18 cellular contexts compared by ENCODE assay signal in genomic region chr5:130227699-130228098, GRCh38.
DNase-seq lines count a peak whose midpoint lies in the region; ATAC-seq and TF ChIP-seq lines count a peak whose summit lies in the region.
"Had no signal": no experiment of that assay in that cellular context is flagged by ENCODE, and none has a peak within 500 bp of the region (broad histone marks: within the 10 kb centered on the region; RNA-seq: fewer than 3 reads in every experiment).

No MANE protein-coding gene starts in this region.

- CTCF ChIA-PET in Calu3 (lab: Charles Lee) = no interaction called here

- peak overlapping the region; percentile 15; the same call in 1 of the 2 replicates for H3K4me2 ChIP-seq in GM23338

- H3K4me1 ChIP-seq in GM23338 (ENCODE audit: insufficient read depth) (no peaks in the 10 kb centered on the region), heart left ventricle (no peaks in the 10 kb centered on the region)
- H3K4me1 ChIP-seq: Caco-2, Peyer's patch, SJSA1 had no signal

- peaks cover 3% of the 10 kb centered on the region for H3K27me3 Mint-ChIP-seq in GM23338 (ENCODE audit: insufficient read depth, low read depth, poor library complexity)
- H3K27me3 Mint-ChIP-seq in Calu3 (ENCODE audit: unreplicated experiment) = no peaks in the 10 kb centered on the region
- H3K27me3 Mint-ChIP-seq: CD4-positive, alpha-beta T cell; IgD-negative memory B cell had no signal

- no peaks in the 10 kb centered on the region for H3K79me2 ChIP-seq in GM23338 (replicated peaks; ENCODE audit: insufficient read depth)

- H3K27ac ChIP-seq in GM23338 (ENCODE audit: low read depth) (peak overlapping the region; percentile 74), heart left ventricle (no peak overlapping the region)
- H3K27ac ChIP-seq: Peyer's patch, SJSA1 had no signal

- ATAC-seq in GM23338 = no peak
- ATAC-seq in heart left ventricle = no peak
- no peak for ATAC-seq in GM18870 (IDR thresholded peaks at IDR 0.05; ENCODE audit: unreplicated experiment)

- no peaks in the 10 kb centered on the region for H3K9me2 ChIP-seq in GM23338 (ENCODE audit: insufficient read depth)

- H2AFZ ChIP-seq in GM23338 = peak overlapping the region; percentile 43; the same call in 1 of the 2 replicates

- H3K4me1 Mint-ChIP-seq in GM23338 (peaks cover 6% of the 10 kb centered on the region; the same call in 2 of the 3 replicates), Calu3 (ENCODE audit: low read depth, unreplicated experiment) (no peaks in the 10 kb centered on the region)
- H3K4me1 Mint-ChIP-seq: IgD-negative memory B cell had no signal

- TF ChIP-seq CTCF in GM23338 (conservative IDR thresholded peaks at IDR 0.05; ENCODE audit: low read depth in 2 of 2) (no peak), Calu3 (IDR thresholded peaks at IDR 0.05; ENCODE audit: unreplicated experiment) (no peak), heart left ventricle (IDR thresholded peaks at IDR 0.05) (no peak)

- DNase-seq in GM23338 (ENCODE audit: low spot score) (peak; percentile 11), MV-4-11 (lab: John Stamatoyannopoulos, UW) (peak; percentile 62), OCI-M1 (lab: John Stamatoyannopoulos, UW) (peak; percentile 61), iPS DF 4.7 (ENCODE audit: extremely low read depth, low spot score) (peak; percentile 5), Calu3 (no peak), heart left ventricle (no peak)
- DNase-seq: Caco-2; CD4-positive, alpha-beta T cell; DMS153; GF-D8; Karpas-422; NCI-H1694 treated with DMSO at 0.1 percent for 48 hours; NCI-H2107; NCI-H510A; Peyer's patch had no signal

- intact Hi-C loops in Calu3 (cut with micrococcal nuclease; ENCODE audit: unreplicated experiment) (no loop called here), heart left ventricle (cut with DNase I) (no loop called here)

- WGBS in heart left ventricle, 4 donors = 85 to 88% (median 87%) methylated on average over 4 of the region's 4 CpGs

- H3K36me3 ChIP-seq in GM23338 (ENCODE audit: insufficient read depth) = no peaks in the 10 kb centered on the region
- no peaks in the 10 kb centered on the region for H3K36me3 ChIP-seq in heart left ventricle
- H3K36me3 ChIP-seq: Peyer's patch, SJSA1 had no signal

- no peaks in the 10 kb centered on the region for H4K20me1 ChIP-seq in GM23338 (replicated peaks; ENCODE audit: insufficient read depth)

- no peak for TF ChIP-seq POLR2A in heart left ventricle (IDR thresholded peaks at IDR 0.05)

- H3K4me3 Mint-ChIP-seq in GM23338 = no peak overlapping the region
- no peak overlapping the region for H3K4me3 Mint-ChIP-seq in Calu3 (ENCODE audit: low read depth, unreplicated experiment)
- H3K4me3 Mint-ChIP-seq: CD4-positive, alpha-beta T cell; IgD-negative memory B cell had no signal

- H3K9me3 Mint-ChIP-seq in GM23338 (peaks cover 12% of the 10 kb centered on the region), Calu3 (ENCODE audit: low read depth, unreplicated experiment) (no peaks in the 10 kb centered on the region)
- H3K9me3 Mint-ChIP-seq: CD4-positive, alpha-beta T cell had no signal

- no peaks in the 10 kb centered on the region for H3F3A ChIP-seq in GM23338 (replicated peaks; ENCODE audit: low read depth)

- H3K27ac Mint-ChIP-seq in GM23338 (peak overlapping the region; percentile 65), Calu3 (ENCODE audit: unreplicated experiment) (no peak overlapping the region)
- H3K27ac Mint-ChIP-seq: CD4-positive, alpha-beta T cell; IgD-negative memory B cell had no signal

- peaks cover 0 to 14% (median 0%) of the 10 kb centered on the region in 12 donors for H3K9me3 ChIP-seq in heart left ventricle
- H3K9me3 ChIP-seq: Peyer's patch, SJSA1 had no signal

- peaks cover 15% of the 10 kb centered on the region; the same call in 2 of the 3 replicates for H3K36me3 Mint-ChIP-seq in GM23338 (ENCODE audit: low read depth)
- no peaks in the 10 kb centered on the region for H3K36me3 Mint-ChIP-seq in Calu3 (ENCODE audit: insufficient read depth, unreplicated experiment)
- H3K36me3 Mint-ChIP-seq: IgD-negative memory B cell had no signal

- H3K4me3 ChIP-seq in GM23338 (no peak overlapping the region), heart left ventricle (no peak overlapping the region)
- H3K4me3 ChIP-seq: Peyer's patch, SJSA1 had no signal

- H3K27me3 ChIP-seq in GM23338 (ENCODE audit: insufficient read depth) (no peaks in the 10 kb centered on the region), heart left ventricle (no peaks in the 10 kb centered on the region)
- H3K27me3 ChIP-seq: Peyer's patch, SJSA1 had no signal

- no TSS peak for BruUV-seq in Calu3 (replicated peaks; lab: Mats Ljungman, UMichigan)

TF ChIP-seq in GM23338, 12 proteins besides CTCF, POLR2A, EP300 and RAD21 (continues in another document):
- TF ChIP-seq, protein P1, sequence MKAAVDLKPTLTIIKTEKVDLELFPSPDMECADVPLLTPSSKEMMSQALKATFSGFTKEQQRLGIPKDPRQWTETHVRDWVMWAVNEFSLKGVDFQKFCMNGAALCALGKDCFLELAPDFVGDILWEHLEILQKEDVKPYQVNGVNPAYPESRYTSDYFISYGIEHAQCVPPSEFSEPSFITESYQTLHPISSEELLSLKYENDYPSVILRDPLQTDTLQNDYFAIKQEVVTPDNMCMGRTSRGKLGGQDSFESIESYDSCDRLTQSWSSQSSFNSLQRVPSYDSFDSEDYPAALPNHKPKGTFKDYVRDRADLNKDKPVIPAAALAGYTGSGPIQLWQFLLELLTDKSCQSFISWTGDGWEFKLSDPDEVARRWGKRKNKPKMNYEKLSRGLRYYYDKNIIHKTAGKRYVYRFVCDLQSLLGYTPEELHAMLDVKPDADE (IDR thresholded peaks at IDR 0.05) = no peak
- TF ChIP-seq CREB1 (CRISPR knock-in tag; IDR thresholded peaks at IDR 0.05; ENCODE audit: low read depth) (no peak), ZNF114 (CRISPR knock-in tag; IDR thresholded peaks at IDR 0.05) (no peak), EZH2 (IDR thresholded peaks at IDR 0.05; ENCODE audit: low read depth, unreplicated experiment) (no peak), POLR2AphosphoS5 (IDR thresholded peaks at IDR 0.05; ENCODE audit: low read depth) (no peak), ZNF331 (CRISPR knock-in tag; IDR thresholded peaks at IDR 0.05; ENCODE audit: low read depth) (no peak), EZH2phosphoT487 (IDR thresholded peaks at IDR 0.05; ENCODE audit: unreplicated experiment) (no peak), NANOG (IDR thresholded peaks at IDR 0.05; ENCODE audit: borderline replicate concordance) (no peak), STAT1 (IDR thresholded peaks at IDR 0.05; ENCODE audit: unreplicated experiment) (no peak)
- TF ChIP-seq, protein P2, sequence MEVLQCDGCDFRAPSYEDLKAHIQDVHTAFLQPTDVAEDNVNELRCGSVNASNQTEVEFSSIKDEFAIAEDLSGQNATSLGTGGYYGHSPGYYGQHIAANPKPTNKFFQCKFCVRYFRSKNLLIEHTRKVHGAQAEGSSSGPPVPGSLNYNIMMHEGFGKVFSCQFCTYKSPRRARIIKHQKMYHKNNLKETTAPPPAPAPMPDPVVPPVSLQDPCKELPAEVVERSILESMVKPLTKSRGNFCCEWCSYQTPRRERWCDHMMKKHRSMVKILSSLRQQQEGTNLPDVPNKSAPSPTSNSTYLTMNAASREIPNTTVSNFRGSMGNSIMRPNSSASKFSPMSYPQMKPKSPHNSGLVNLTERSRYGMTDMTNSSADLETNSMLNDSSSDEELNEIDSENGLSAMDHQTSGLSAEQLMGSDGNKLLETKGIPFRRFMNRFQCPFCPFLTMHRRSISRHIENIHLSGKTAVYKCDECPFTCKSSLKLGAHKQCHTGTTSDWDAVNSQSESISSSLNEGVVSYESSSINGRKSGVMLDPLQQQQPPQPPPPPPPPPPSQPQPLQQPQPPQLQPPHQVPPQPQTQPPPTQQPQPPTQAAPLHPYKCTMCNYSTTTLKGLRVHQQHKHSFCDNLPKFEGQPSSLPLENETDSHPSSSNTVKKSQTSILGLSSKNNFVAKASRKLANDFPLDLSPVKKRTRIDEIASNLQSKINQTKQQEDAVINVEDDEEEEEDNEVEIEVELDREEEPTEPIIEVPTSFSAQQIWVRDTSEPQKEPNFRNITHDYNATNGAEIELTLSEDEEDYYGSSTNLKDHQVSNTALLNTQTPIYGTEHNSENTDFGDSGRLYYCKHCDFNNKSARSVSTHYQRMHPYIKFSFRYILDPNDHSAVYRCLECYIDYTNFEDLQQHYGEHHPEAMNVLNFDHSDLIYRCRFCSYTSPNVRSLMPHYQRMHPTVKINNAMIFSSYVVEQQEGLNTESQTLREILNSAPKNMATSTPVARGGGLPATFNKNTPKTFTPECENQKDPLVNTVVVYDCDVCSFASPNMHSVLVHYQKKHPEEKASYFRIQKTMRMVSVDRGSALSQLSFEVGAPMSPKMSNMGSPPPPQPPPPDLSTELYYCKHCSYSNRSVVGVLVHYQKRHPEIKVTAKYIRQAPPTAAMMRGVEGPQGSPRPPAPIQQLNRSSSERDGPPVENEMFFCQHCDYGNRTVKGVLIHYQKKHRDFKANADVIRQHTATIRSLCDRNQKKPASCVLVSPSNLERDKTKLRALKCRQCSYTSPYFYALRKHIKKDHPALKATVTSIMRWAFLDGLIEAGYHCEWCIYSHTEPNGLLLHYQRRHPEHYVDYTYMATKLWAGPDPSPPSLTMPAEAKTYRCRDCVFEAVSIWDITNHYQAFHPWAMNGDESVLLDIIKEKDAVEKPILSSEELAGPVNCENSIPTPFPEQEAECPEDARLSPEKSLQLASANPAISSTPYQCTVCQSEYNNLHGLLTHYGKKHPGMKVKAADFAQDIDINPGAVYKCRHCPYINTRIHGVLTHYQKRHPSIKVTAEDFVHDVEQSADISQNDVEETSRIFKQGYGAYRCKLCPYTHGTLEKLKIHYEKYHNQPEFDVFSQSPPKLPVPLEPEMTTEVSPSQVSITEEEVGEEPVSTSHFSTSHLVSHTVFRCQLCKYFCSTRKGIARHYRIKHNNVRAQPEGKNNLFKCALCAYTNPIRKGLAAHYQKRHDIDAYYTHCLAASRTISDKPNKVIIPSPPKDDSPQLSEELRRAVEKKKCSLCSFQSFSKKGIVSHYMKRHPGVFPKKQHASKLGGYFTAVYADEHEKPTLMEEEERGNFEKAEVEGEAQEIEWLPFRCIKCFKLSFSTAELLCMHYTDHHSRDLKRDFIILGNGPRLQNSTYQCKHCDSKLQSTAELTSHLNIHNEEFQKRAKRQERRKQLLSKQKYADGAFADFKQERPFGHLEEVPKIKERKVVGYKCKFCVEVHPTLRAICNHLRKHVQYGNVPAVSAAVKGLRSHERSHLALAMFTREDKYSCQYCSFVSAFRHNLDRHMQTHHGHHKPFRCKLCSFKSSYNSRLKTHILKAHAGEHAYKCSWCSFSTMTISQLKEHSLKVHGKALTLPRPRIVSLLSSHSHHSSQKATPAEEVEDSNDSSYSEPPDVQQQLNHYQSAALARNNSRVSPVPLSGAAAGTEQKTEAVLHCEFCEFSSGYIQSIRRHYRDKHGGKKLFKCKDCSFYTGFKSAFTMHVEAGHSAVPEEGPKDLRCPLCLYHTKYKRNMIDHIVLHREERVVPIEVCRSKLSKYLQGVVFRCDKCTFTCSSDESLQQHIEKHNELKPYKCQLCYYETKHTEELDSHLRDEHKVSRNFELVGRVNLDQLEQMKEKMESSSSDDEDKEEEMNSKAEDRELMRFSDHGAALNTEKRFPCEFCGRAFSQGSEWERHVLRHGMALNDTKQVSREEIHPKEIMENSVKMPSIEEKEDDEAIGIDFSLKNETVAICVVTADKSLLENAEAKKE (CRISPR knock-in tag; IDR thresholded peaks at IDR 0.05) = no peak

Comparison
In these comparisons a context has a peak if more than half of its experiments do, and no peak if none do; other contexts are left out.
1. DNase-seq: peak in GM23338 (single experiment), MV-4-11 (single experiment), OCI-M1 (single experiment) and iPS DF 4.7 (single experiment); none in Calu3 (single experiment) and heart left ventricle (0 of 5).